ENCODE assay signal across 15 cellular contexts in the genomic region with DNA sequence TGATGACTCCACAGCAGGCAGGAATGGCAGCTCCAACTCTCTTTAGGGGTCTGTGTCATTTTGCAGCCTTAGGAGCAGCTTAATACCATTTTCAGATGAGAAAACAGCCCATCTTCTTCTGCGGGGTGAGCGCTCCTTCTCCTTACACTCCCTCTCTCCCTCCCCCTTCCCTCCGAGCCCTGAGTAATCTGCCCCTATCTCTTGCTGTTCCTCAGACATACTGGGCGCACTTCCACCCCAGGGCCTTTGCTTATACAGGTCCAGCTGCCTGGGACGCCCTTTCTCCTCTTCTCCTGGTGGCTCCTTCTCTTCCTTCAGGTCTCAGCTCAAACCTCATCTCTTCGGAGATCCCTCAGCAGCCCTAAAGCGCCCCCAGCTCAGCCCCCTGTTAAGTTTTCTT. TPM values are rescaled to one million over a fixed set of nuclear protein-coding genes. Genes with fewer than 3 reads are reported as not detected.
DNase-seq lines count a peak whose midpoint lies in the region; ATAC-seq, FAIRE-seq and TF ChIP-seq lines count a peak whose summit lies in the region.
"Had no signal": no experiment of that assay in that cellular context is flagged by ENCODE, and none has a peak within 500 bp of the region (broad histone marks: within the 10 kb centered on the region; RNA-seq: fewer than 3 reads in every experiment).

No MANE protein-coding gene starts in this region.

- TF ChIP-seq RAD21 in K562 (CRISPR knock-in tag; conservative IDR thresholded peaks at IDR 0.05 in 1 of 2, IDR thresholded peaks at IDR 0.05 in 1 of 2): no peak

- DNase-seq in Calu3: no peak
- peak in 3 of 4 experiments; percentile 46 to 59 (median 46) for DNase-seq in K562 (ENCODE audit: extremely low read depth in 1 of 4, low spot score in 3 of 4)
- no peak for DNase-seq in neural progenitor cell (ENCODE audit: low spot score)
- no peak for DNase-seq in NCI-H510A (lab: John Stamatoyannopoulos, UW)
- no peak for DNase-seq in effector CD4-positive, alpha-beta T cell
- no peak for DNase-seq in stimulated activated CD4-positive, alpha-beta T cell treated with anti-CD3 and anti-CD28 coated beads, Interleukin-2, amount 100 ng/mL, for 48 hours
- DNase-seq: CD8-positive, alpha-beta memory T cell; DMS 273 treated with DMSO at 0.1 percent for 48 hours; DMS79; H9 had no signal

- H3K4me1 ChIP-seq in K562 (replicated peaks in 1 of 2; ENCODE audit: control insufficient read depth in 2 of 2, insufficient read depth in 2 of 2, low read length in 2 of 2) (peaks cover 9 to 24% of the 10 kb centered on the region in 2 experiments; a peak in 4 of 5 replicates), neural progenitor cell (peaks cover 19% of the 10 kb centered on the region)

- no peaks in the 10 kb centered on the region for H4K20me1 ChIP-seq in K562 (replicated peaks; ENCODE audit: control insufficient read depth, insufficient read depth, low read length)
- no peaks in the 10 kb centered on the region for H4K20me1 ChIP-seq in neural progenitor cell (ENCODE audit: low read depth)

- H3K9me3 ChIP-seq in K562 (replicated peaks; ENCODE audit: control insufficient read depth, insufficient read depth, low read depth, low read length) (no peaks in the 10 kb centered on the region), neural progenitor cell (ENCODE audit: low read depth) (no peaks in the 10 kb centered on the region)
- H3K9me3 ChIP-seq: Caco-2 had no signal

- no peaks in the 10 kb centered on the region for H3K36me3 ChIP-seq in K562 (ENCODE audit: control insufficient read depth, insufficient read depth, low read length)
- H3K36me3 ChIP-seq in neural progenitor cell: no peaks in the 10 kb centered on the region

- TF ChIP-seq EP300 in K562 (IDR thresholded peaks at IDR 0.05; ENCODE audit: low read length): no peak

- no TSS peak for BruUV-seq in Calu3 (replicated peaks; lab: Mats Ljungman, UMichigan)
- BruUV-seq in K562 (replicated peaks; lab: Mats Ljungman, UMichigan): no TSS peak

- WGBS in K562 (ENCODE audit: insufficient coverage, low coverage, missing lambda C conversion rate): 5% methylated on average over 7 of the region's 7 CpGs

- H3K27me3 Mint-ChIP-seq in Calu3 (ENCODE audit: unreplicated experiment): peaks cover 13% of the 10 kb centered on the region
- peaks cover 9% of the 10 kb centered on the region for H3K27me3 Mint-ChIP-seq in neural progenitor cell (ENCODE audit: insufficient read depth, low read depth)
- H3K27me3 Mint-ChIP-seq in stimulated activated memory B cell treated with anti-CD40 and anti-IgM and Interleukin-4, amounts not matched to agents 10 μg/mL and 1 μg/mL and 100 μg/mL, for 72 hours: peaks cover 5% of the 10 kb centered on the region

- H3K9me3 Mint-ChIP-seq in Calu3 (ENCODE audit: low read depth, unreplicated experiment) (no peaks in the 10 kb centered on the region), neural progenitor cell (no peaks in the 10 kb centered on the region)
- H3K9me3 Mint-ChIP-seq in stimulated activated memory B cell treated with anti-CD40 and anti-IgM and Interleukin-4, amounts not matched to agents 10 μg/mL and 1 μg/mL and 100 μg/mL, for 72 hours: no peaks in the 10 kb centered on the region
- H3K9me3 Mint-ChIP-seq: CD8-positive, alpha-beta memory T cell; GM23338; H9 had no signal

- FAIRE-seq in K562 (lab: Jason Lieb, UNC): no peak
- FAIRE-seq: A204.1, GM12878 had no signal

- CTCF ChIA-PET in Calu3 (lab: Charles Lee): interaction anchor here (0.6 to 1.3 kb wide), 4 partner anchors 14 to 58 kb away, joined by 3 read pairs; no protein-coding TSS in a partner anchor
- CTCF ChIA-PET in K562 (lab: Yijun Ruan, JAX; ENCODE audit: low intra/inter-chr PET ratio): no interaction called here

- peak overlapping the region; percentile 19 for H3K27ac Mint-ChIP-seq in Calu3 (ENCODE audit: unreplicated experiment)
- peak overlapping the region; percentile 79 for H3K27ac Mint-ChIP-seq in neural progenitor cell
- peak overlapping the region; percentile 15 for H3K27ac Mint-ChIP-seq in stimulated activated memory B cell treated with anti-CD40 and anti-IgM and Interleukin-4, amounts not matched to agents 10 μg/mL and 1 μg/mL and 100 μg/mL, for 72 hours
- H3K27ac Mint-ChIP-seq: GM23338, H9 had no signal

- peak; percentile 78 for ATAC-seq in K562
- no peak for ATAC-seq in stimulated activated memory B cell treated with anti-CD40 and anti-IgM and Interleukin-4, amounts not matched to agents 10 μg/mL and 1 μg/mL and 100 μg/mL, for 72 hours
- ATAC-seq: GM12878, GM23338 had no signal

- H2AFZ ChIP-seq in K562 (ENCODE audit: low read depth, low read length): peak overlapping the region; percentile 52; the same call in 1 of the 2 replicates
- H2AFZ ChIP-seq in neural progenitor cell (replicated peaks): no peak overlapping the region
- H2AFZ ChIP-seq: GM23338 had no signal

- H3K9ac ChIP-seq in K562 (ENCODE audit: insufficient read depth in 1 of 2, low read depth in 2 of 2, low read length in 2 of 2) (peak overlapping the region in 1 of 2 experiments; percentile 6; a peak in 1 of 4 replicates), neural progenitor cell (no peak overlapping the region)

- POLR2A ChIA-PET in K562 (lab: Yijun Ruan, JAX): interaction anchor here (0.6 to 2.6 kb wide), 7 partner anchors 20 to 555 kb away, joined by 3 to 11 read pairs (median 3); no protein-coding TSS in a partner anchor

- H3K4me3 ChIP-seq in K562 (no peak overlapping the region), neural progenitor cell (no peak overlapping the region)
- H3K4me3 ChIP-seq: GM12878, GM23338 had no signal

- peak overlapping the region; percentile 16; the same call in 1 of the 2 replicates for H3K4me2 ChIP-seq in K562 (ENCODE audit: insufficient read depth, low read length)
- H3K4me2 ChIP-seq in neural progenitor cell: no peak overlapping the region
- H3K4me2 ChIP-seq: GM23338 had no signal

- H3K4me1 Mint-ChIP-seq in Calu3 (ENCODE audit: low read depth, unreplicated experiment): peaks cover 48% of the 10 kb centered on the region
- peaks cover 30% of the 10 kb centered on the region for H3K4me1 Mint-ChIP-seq in neural progenitor cell
- peaks cover 22% of the 10 kb centered on the region for H3K4me1 Mint-ChIP-seq in stimulated activated memory B cell treated with anti-CD40 and anti-IgM and Interleukin-4, amounts not matched to agents 10 μg/mL and 1 μg/mL and 100 μg/mL, for 72 hours

- no peak for TF ChIP-seq POLR2A in K562 (conservative IDR thresholded peaks at IDR 0.05)

- H3K4me3 Mint-ChIP-seq in Calu3 (ENCODE audit: low read depth, unreplicated experiment): no peak overlapping the region
- H3K4me3 Mint-ChIP-seq in neural progenitor cell: no peak overlapping the region
- no peak overlapping the region for H3K4me3 Mint-ChIP-seq in stimulated activated memory B cell treated with anti-CD40 and anti-IgM and Interleukin-4, amounts not matched to agents 10 μg/mL and 1 μg/mL and 100 μg/mL, for 72 hours
- H3K4me3 Mint-ChIP-seq: CD8-positive, alpha-beta memory T cell; GM23338; H9 had no signal

- H3K27me3 ChIP-seq in K562 (ENCODE audit: control insufficient read depth in 2 of 2, insufficient read depth in 2 of 2, low read length in 2 of 2): no peaks in the 10 kb centered on the region
- H3K27me3 ChIP-seq in neural progenitor cell: no peaks in the 10 kb centered on the region

- H3K27ac ChIP-seq in K562 (ENCODE audit: extremely low read depth, low read depth, low read length) (no peak overlapping the region), neural progenitor cell (no peak overlapping the region)

- H3K9me1 ChIP-seq in K562 (ENCODE audit: control insufficient read depth, insufficient read depth, low read length): no peaks in the 10 kb centered on the region

- H3K36me3 Mint-ChIP-seq in Calu3 (ENCODE audit: insufficient read depth, unreplicated experiment) (peaks cover 6% of the 10 kb centered on the region), neural progenitor cell (no peaks in the 10 kb centered on the region)
- H3K36me3 Mint-ChIP-seq in stimulated activated memory B cell treated with anti-CD40 and anti-IgM and Interleukin-4, amounts not matched to agents 10 μg/mL and 1 μg/mL and 100 μg/mL, for 72 hours: no peaks in the 10 kb centered on the region
- H3K36me3 Mint-ChIP-seq: CD8-positive, alpha-beta memory T cell had no signal

- in situ Hi-C loops in K562 (cut with MboI): no loop called here

- intact Hi-C loops in Calu3 (cut with micrococcal nuclease; ENCODE audit: unreplicated experiment) (no loop called here), K562 (cut with micrococcal nuclease) (no loop called here)

- H3K79me2 ChIP-seq in K562 (ENCODE audit: control insufficient read depth, insufficient read depth, low read length) (no peaks in the 10 kb centered on the region), neural progenitor cell (ENCODE audit: low read depth) (no peaks in the 10 kb centered on the region)

- no peak for TF ChIP-seq CTCF in Calu3 (IDR thresholded peaks at IDR 0.05; ENCODE audit: unreplicated experiment)
- no peak for TF ChIP-seq CTCF in K562 (IDR thresholded peaks at IDR 0.05 in 2 of 3, conservative IDR thresholded peaks at IDR 0.05 in 1 of 3; ENCODE audit: insufficient read depth in 2 of 3, low read depth in 1 of 3, low read length in 3 of 3)
- no peak for TF ChIP-seq CTCF in neural progenitor cell (IDR thresholded peaks at IDR 0.05)

- H3F3A ChIP-seq in neural progenitor cell (ENCODE audit: low read depth): peaks cover 5% of the 10 kb centered on the region

TF ChIP-seq in K562, 482 proteins besides CTCF, POLR2A, EP300 and RAD21 (continues in another document):
- TF ChIP-seq CBFA2T3 (IDR thresholded peaks at IDR 0.05) (no peak), HNRNPK (IDR thresholded peaks at IDR 0.05; ENCODE audit: low read depth, low read length, poor library complexity, severe bottlenecking) (no peak)

RNA-seq across cellular contexts. Expression of gene SNAI1, which starts 54.8 kb away (rescaled TPM):
- total RNA-seq in Calu3 (2022) (0.81 and 0.90 TPM in 2 replicates), K562 (2014; rRNA removed) (1.7 and 7.3 TPM in 2 replicates), K562 (2014; rRNA removed; fragmentation: Illumina TruSeq; extraction: Trizol) (1.1 and 2.0 TPM in 2 replicates), K562 (2015; rRNA removed; fragmentation: Illumina TruSeq; extraction: Trizol) (2.4 TPM in 2 replicates), K562 (2021) (10.7 and 13.4 TPM in 2 replicates), neural progenitor cell (ENCODE audit: low replicate concordance) (1.1 and 4.0 TPM in 2 replicates)
- total RNA-seq in K562 (2011; cell fraction: chromatin; rRNA removed; ENCODE audit: low replicate concordance): 4.4 and 12.8 TPM in 2 replicates
- total RNA-seq in K562 (2011; cell fraction: nucleolus; rRNA removed): 12.4 and 15.3 TPM in 2 replicates
- 9.8 and 10.2 TPM in 2 replicates for total RNA-seq in K562 (2011; cell fraction: nucleoplasm; rRNA removed)
- polyA plus RNA-seq in K562 (2011; rRNA removed) (1.6 and 7.1 TPM in 2 replicates), K562 (2014; fragmentation: Illumina TruSeq; extraction: Trizol) (11.6 and 12.3 TPM in 2 replicates), K562 (2014; fragmentation: Nextera tagmentation; extraction: Ambion mirVana) (under 1 TPM; 0.32 to 0.80 TPM), K562 (2014; rRNA removed) (3.1 and 6.4 TPM in 2 replicates)
- polyA plus RNA-seq in K562 (2011; cell fraction: cytosol; rRNA removed): 2.3 and 3.2 TPM in 2 replicates
- 10.9 and 15.0 TPM in 2 replicates for polyA plus RNA-seq in K562 (2011; cell fraction: nucleus; rRNA removed)
- polyA plus RNA-seq in K562 (2012): 9.7 and 21.7 TPM in 2 replicates
- 1.2 and 1.4 TPM in 2 replicates for polyA minus RNA-seq in K562 (2011; rRNA and poly(A)+ RNA removed)
- polyA minus RNA-seq in K562 (2011; cell fraction: cytosol; rRNA and poly(A)+ RNA removed): 3.7 and 4.9 TPM in 2 replicates
- 6.7 and 14.1 TPM in 2 replicates for polyA minus RNA-seq in K562 (2011; cell fraction: nucleus; rRNA and poly(A)+ RNA removed)

Comparison
In these comparisons a context has a peak if more than half of its experiments do, and no peak if none do; other contexts are left out.
1. DNase-seq: peak in K562 (3 of 4); none in Calu3 (single experiment), neural progenitor cell (single experiment), NCI-H510A (single experiment), effector CD4-positive, alpha-beta T cell (single experiment) and stimulated activated CD4-positive, alpha-beta T cell treated with anti-CD3 and anti-CD28 coated beads, Interleukin-2, amount 100 ng/mL, for 48 hours (0 of 2).
2. H3K27ac Mint-ChIP-seq: peak in every context shown above with its lines; median percentile 79 in neural progenitor cell; 19 in Calu3; 15 in stimulated activated memory B cell treated with anti-CD40 and anti-IgM and Interleukin-4, amounts not matched to agents 10 μg/mL and 1 μg/mL and 100 μg/mL, for 72 hours.